Comparison of ENCODE assay signal across 29 cellular contexts in genomic region chr2:1223791-1224190, GRCh38.
"Had no signal": no experiment of that assay in that cellular context is flagged by ENCODE, and none has a peak within 500 bp of the region (broad histone marks: within the 10 kb centered on the region; RNA-seq: fewer than 3 reads in every experiment).

No MANE protein-coding gene starts in this region.

- H3K36me3 ChIP-seq: ovary, right lobe of liver, sigmoid colon, stomach, thoracic aorta, thyroid gland, tibial nerve, upper lobe of left lung, vagina had no signal

- H3K9me3 Mint-ChIP-seq: natural killer cell treated with Interleukin-12 subunit alpha and Interleukin-12 subunit beta and Interleukin-15 and Interleukin-18, amount 100 ng/mL, for 72 hours; stimulated activated naive CD8-positive, alpha-beta T cell treated with anti-CD3 and anti-CD28 coated beads, Interleukin-15, Interleukin-2, amounts not matched to agents 100 ng/mL and 50 ng/mL, for 24 hours had no signal

- H3K9ac ChIP-seq: parathyroid adenoma had no signal

- H3K27ac Mint-ChIP-seq: natural killer cell treated with Interleukin-12 subunit alpha and Interleukin-12 subunit beta and Interleukin-15 and Interleukin-18, amount 100 ng/mL, for 72 hours; progenitor cell of endocrine pancreas; stimulated activated effector memory CD8-positive, alpha-beta T cell treated with anti-CD3 and anti-CD28 coated beads, Interleukin-12 subunit alpha, Interleukin-12 subunit beta, amount 100 ng/mL, for 72 hours; stimulated activated naive B cell treated with anti-CD40 and anti-IgM and Interleukin-4, amounts not matched to agents 10 μg/mL and 1 μg/mL and 100 μg/mL, for 72 hours; stimulated activated naive CD8-positive, alpha-beta T cell treated with anti-CD3 and anti-CD28 coated beads, Interleukin-15, Interleukin-2, amounts not matched to agents 100 ng/mL and 50 ng/mL, for 24 hours had no signal

- H3K4me3 Mint-ChIP-seq: natural killer cell treated with Interleukin-12 subunit alpha and Interleukin-12 subunit beta and Interleukin-15 and Interleukin-18, amount 100 ng/mL, for 72 hours; nephron progenitor cell; neural crest cell; stimulated activated effector memory CD8-positive, alpha-beta T cell treated with anti-CD3 and anti-CD28 coated beads, Interleukin-12 subunit alpha, Interleukin-12 subunit beta, amount 100 ng/mL, for 72 hours; stimulated activated naive B cell treated with anti-CD40 and anti-IgM and Interleukin-4, amounts not matched to agents 10 μg/mL and 1 μg/mL and 100 μg/mL, for 72 hours; stimulated activated naive CD8-positive, alpha-beta T cell treated with anti-CD3 and anti-CD28 coated beads, Interleukin-15, Interleukin-2, amounts not matched to agents 100 ng/mL and 50 ng/mL, for 24 hours had no signal

- H3K27me3 ChIP-seq: ovary, right lobe of liver, thyroid gland, tibial nerve, upper lobe of left lung, vagina had no signal

- H3K27me3 Mint-ChIP-seq: natural killer cell treated with Interleukin-12 subunit alpha and Interleukin-12 subunit beta and Interleukin-15 and Interleukin-18, amount 100 ng/mL, for 72 hours; stimulated activated naive CD8-positive, alpha-beta T cell treated with anti-CD3 and anti-CD28 coated beads, Interleukin-15, Interleukin-2, amounts not matched to agents 100 ng/mL and 50 ng/mL, for 24 hours had no signal

- H3K4me1 ChIP-seq: parathyroid adenoma, psoas muscle, right lobe of liver, sigmoid colon, stomach, upper lobe of left lung, vagina had no signal

- DNase-seq: nephron progenitor cell; occipital lobe; ovary; posterior cingulate gyrus; psoas muscle; right cardiac atrium; right lobe of liver; sigmoid colon; small intestine; stimulated activated CD4-positive, alpha-beta T cell treated with anti-CD3 and anti-CD28 coated beads, Interleukin-15, amount 100 ng/mL, for 24 hours; stimulated activated CD4-positive, alpha-beta T cell treated with anti-CD3 and anti-CD28 coated beads, Interleukin-2, amount 100 ng/mL, for 24 hours; stimulated activated CD4-positive, alpha-beta T cell treated with anti-CD3 and anti-CD28 coated beads, Interleukin-2, amount 100 ng/mL, for 48 hours; stimulated activated CD4-positive, alpha-beta T cell treated with anti-CD3 and anti-CD28 coated beads, Interleukin-4, amount 100 ng/mL, for 24 hours; stimulated activated naive B cell treated with anti-CD40 and anti-IgM and Interleukin-4, amounts not matched to agents 10 μg/mL and 1 μg/mL and 100 μg/mL, for 72 hours; stimulated activated naive CD4-positive, alpha-beta T cell treated with Interleukin-2 at 50 U/mL for 16 hours; stomach; thyroid gland; trophoblast cell had no signal

- H3K9me3 ChIP-seq: ovary, psoas muscle, right lobe of liver, sigmoid colon, stomach, thoracic aorta, thyroid gland, tibial nerve, upper lobe of left lung, vagina had no signal

- H3K27ac ChIP-seq: ovary, parathyroid adenoma, psoas muscle, right lobe of liver, sigmoid colon, stomach, thoracic aorta, thyroid gland, tibial nerve, upper lobe of left lung, vagina had no signal

- H3K4me3 ChIP-seq: ovary, psoas muscle, right lobe of liver, sigmoid colon, stomach, thoracic aorta, thyroid gland, tibial nerve, upper lobe of left lung, vagina had no signal

- ATAC-seq: natural killer cell treated with Interleukin-12 subunit alpha and Interleukin-12 subunit beta and Interleukin-15 and Interleukin-18, amount 100 ng/mL, for 72 hours; psoas muscle; stimulated activated effector memory CD8-positive, alpha-beta T cell treated with anti-CD3 and anti-CD28 coated beads, Interleukin-12 subunit alpha, Interleukin-12 subunit beta, amount 100 ng/mL, for 72 hours; stimulated activated naive B cell treated with anti-CD40 and anti-IgM and Interleukin-4, amounts not matched to agents 10 μg/mL and 1 μg/mL and 100 μg/mL, for 72 hours had no signal

- FAIRE-seq: small intestine, urothelium cell line had no signal

- H3K36me3 Mint-ChIP-seq: natural killer cell treated with Interleukin-12 subunit alpha and Interleukin-12 subunit beta and Interleukin-15 and Interleukin-18, amount 100 ng/mL, for 72 hours had no signal
